13 cellular contexts compared by ENCODE assay signal in genomic region chr20:2767768-2768631, GRCh38. TPM values are rescaled to one million over a fixed set of nuclear protein-coding genes. Genes with fewer than 3 reads are reported as not detected.
DNase-seq lines count a peak whose midpoint lies in the region; ATAC-seq and TF ChIP-seq lines count a peak whose summit lies in the region.
"Had no signal": no experiment of that assay in that cellular context is flagged by ENCODE, and none has a peak within 500 bp of the region (broad histone marks: within the 10 kb centered on the region; RNA-seq: fewer than 3 reads in every experiment).

No MANE protein-coding gene starts in this region.

- H3K36me3 ChIP-seq in upper lobe of right lung (no peaks in the 10 kb centered on the region), mucosa of descending colon (ENCODE audit: low read depth) (no peaks in the 10 kb centered on the region)

- H3K27ac ChIP-seq in upper lobe of right lung = no peak overlapping the region

- POLR2A ChIA-PET in activated CD8-positive, alpha-beta T cell treated with anti-CD3 and anti-CD28 coated beads for 36 hours (lab: Charles Lee) = no interaction called here

- DNase-seq in NCI-H1092 treated with DMSO at 0.1 percent for 48 hours (lab: John Stamatoyannopoulos, UW) = peak; percentile 8
- DNase-seq in NCI-H1092 (lab: John Stamatoyannopoulos, UW) = no peak
- peak; percentile 94 for DNase-seq in astrocyte of the hippocampus (ENCODE audit: low read depth, low spot score)
- DNase-seq in hepatic stellate cell (ENCODE audit: low spot score) = peak; percentile 75
- DNase-seq in upper lobe of right lung = peak; percentile 93
- no peak for DNase-seq in mucosa of descending colon
- DNase-seq in activated CD8-positive, alpha-beta T cell treated with anti-CD3 and anti-CD28 coated beads for 36 hours = no peak
- DNase-seq in 8988T = no peak
- DNase-seq: activated CD4-positive, alpha-beta T cell treated with anti-CD3 and anti-CD28 coated beads for 36 hours; NCI-H1048 had no signal

- H3K9me3 ChIP-seq in upper lobe of right lung = no peaks in the 10 kb centered on the region
- no peaks in the 10 kb centered on the region for H3K9me3 ChIP-seq in mucosa of descending colon

- peaks cover 7% of the 10 kb centered on the region for H3K4me1 Mint-ChIP-seq in activated CD8-positive, alpha-beta T cell treated with anti-CD3 and anti-CD28 coated beads for 36 hours (ENCODE audit: low read depth)

- peaks cover 9% of the 10 kb centered on the region for H3K27me3 ChIP-seq in upper lobe of right lung

- CTCF ChIA-PET in activated CD8-positive, alpha-beta T cell treated with anti-CD3 and anti-CD28 coated beads for 36 hours (lab: Charles Lee) = interaction anchor here (1.0 to 3.3 kb wide), 4 partner anchors 13 to 31 kb away, joined by 3 to 14 read pairs (median 5); no protein-coding TSS in a partner anchor

- H3K27me3 Mint-ChIP-seq in activated CD8-positive, alpha-beta T cell treated with anti-CD3 and anti-CD28 coated beads for 36 hours = peaks cover 8% of the 10 kb centered on the region

- no peak overlapping the region for H3K4me3 Mint-ChIP-seq in activated CD8-positive, alpha-beta T cell treated with anti-CD3 and anti-CD28 coated beads for 36 hours
- H3K4me3 Mint-ChIP-seq: activated CD4-positive, alpha-beta T cell treated with anti-CD3 and anti-CD28 coated beads for 36 hours; activated naive CD8-positive, alpha-beta T cell; mesothelial cell of epicardium had no signal

- H3K4me1 ChIP-seq in upper lobe of right lung (no peaks in the 10 kb centered on the region), mucosa of descending colon (ENCODE audit: low read depth) (no peaks in the 10 kb centered on the region)

- no peaks in the 10 kb centered on the region for H3K36me3 Mint-ChIP-seq in activated CD8-positive, alpha-beta T cell treated with anti-CD3 and anti-CD28 coated beads for 36 hours (ENCODE audit: low read depth)
- H3K36me3 Mint-ChIP-seq: activated naive CD8-positive, alpha-beta T cell; mesothelial cell of epicardium had no signal

- H3K9me3 Mint-ChIP-seq in activated CD8-positive, alpha-beta T cell treated with anti-CD3 and anti-CD28 coated beads for 36 hours = no peaks in the 10 kb centered on the region
- H3K9me3 Mint-ChIP-seq: mesothelial cell of epicardium had no signal

- TF ChIP-seq CTCF in upper lobe of right lung (IDR thresholded peaks at IDR 0.05) (no peak), mucosa of descending colon (IDR thresholded peaks at IDR 0.05) (no peak)
- no peak for TF ChIP-seq CTCF in activated CD8-positive, alpha-beta T cell treated with anti-CD3 and anti-CD28 coated beads for 36 hours (IDR thresholded peaks at IDR 0.05)

- intact Hi-C loops in upper lobe of right lung (cut with DNase I) = no loop called here
- intact Hi-C loops in mucosa of descending colon (cut with DNase I, micrococcal nuclease) = no loop called here
- intact Hi-C loops in activated CD8-positive, alpha-beta T cell treated with anti-CD3 and anti-CD28 coated beads for 36 hours (cut with micrococcal nuclease) = no loop called here

- peak; percentile 97 for ATAC-seq in upper lobe of right lung
- no peak for ATAC-seq in mucosa of descending colon
- ATAC-seq in activated CD8-positive, alpha-beta T cell treated with anti-CD3 and anti-CD28 coated beads for 36 hours = no peak
- ATAC-seq: activated CD4-positive, alpha-beta T cell treated with anti-CD3 and anti-CD28 coated beads for 36 hours had no signal

- H3K27ac Mint-ChIP-seq in activated CD8-positive, alpha-beta T cell treated with anti-CD3 and anti-CD28 coated beads for 36 hours = no peak overlapping the region
- H3K27ac Mint-ChIP-seq: activated CD4-positive, alpha-beta T cell treated with anti-CD3 and anti-CD28 coated beads for 36 hours; activated naive CD8-positive, alpha-beta T cell; mesothelial cell of epicardium had no signal

- H3K4me3 ChIP-seq in upper lobe of right lung (no peak overlapping the region), mucosa of descending colon (no peak overlapping the region)

RNA-seq across cellular contexts. Expression of gene CPXM1, which starts 32.4 kb away (rescaled TPM):
- 1.3 TPM for total RNA-seq in upper lobe of right lung
- total RNA-seq in mucosa of descending colon = 1 to 10 TPM in 2 of 3 donors, not detected in 1; 1.7 to 7.1 TPM
- 1 to 10 TPM; 2.0 to 2.9 TPM for total RNA-seq in activated CD8-positive, alpha-beta T cell treated with anti-CD3 and anti-CD28 coated beads for 36 hours

RNA-seq across cellular contexts. Expression of gene C20orf141, which starts 46.8 kb away (rescaled TPM):
- not detected for total RNA-seq in upper lobe of right lung
- not detected for total RNA-seq in mucosa of descending colon
- not detected for total RNA-seq in activated CD8-positive, alpha-beta T cell treated with anti-CD3 and anti-CD28 coated beads for 36 hours
- total RNA-seq: activated CD4-positive, alpha-beta T cell treated with anti-CD3 and anti-CD28 coated beads for 36 hours; epithelial cell of proximal tubule; mesothelial cell of epicardium had no signal

RNA-seq across cellular contexts. Expression of gene TMEM239, which starts 48.2 kb away (rescaled TPM):
- not detected for total RNA-seq in upper lobe of right lung
- not detected for total RNA-seq in mucosa of descending colon
- not detected for total RNA-seq in activated CD8-positive, alpha-beta T cell treated with anti-CD3 and anti-CD28 coated beads for 36 hours
- total RNA-seq: activated CD4-positive, alpha-beta T cell treated with anti-CD3 and anti-CD28 coated beads for 36 hours; epithelial cell of proximal tubule; mesothelial cell of epicardium had no signal

Comparison
In these comparisons a context has a peak if more than half of its experiments do, and no peak if none do; other contexts are left out.
1. DNase-seq: peak in NCI-H1092 treated with DMSO at 0.1 percent for 48 hours (single experiment), astrocyte of the hippocampus (single experiment), hepatic stellate cell (single experiment) and upper lobe of right lung (single experiment); none in NCI-H1092 (single experiment), mucosa of descending colon (0 of 3), activated CD8-positive, alpha-beta T cell treated with anti-CD3 and anti-CD28 coated beads for 36 hours (single experiment) and 8988T (single experiment).